11 cellular contexts compared by ENCODE assay signal in genomic region chr11:94731921-94732601, GRCh38. TPM values are rescaled to one million over a fixed set of nuclear protein-coding genes. Genes with fewer than 3 reads are reported as not detected.
DNase-seq lines count a peak whose midpoint lies in the region; ATAC-seq, FAIRE-seq and TF ChIP-seq lines count a peak whose summit lies in the region.
"Had no signal": no experiment of that assay in that cellular context is flagged by ENCODE, and none has a peak within 500 bp of the region (broad histone marks: within the 10 kb centered on the region; RNA-seq: fewer than 3 reads in every experiment).

No MANE protein-coding gene starts in this region.

- H3F3A ChIP-seq in neural progenitor cell (ENCODE audit: low read depth), result peaks cover 26% of the 10 kb centered on the region

- intact Hi-C loops in HepG2 (cut with micrococcal nuclease; ENCODE audit: unreplicated experiment), result no loop called here
- intact Hi-C loops in aorta (cut with DNase I), result no loop called here

- H3K4me1 ChIP-seq in liver (ENCODE audit: control insufficient read depth in 4 of 4, insufficient read depth in 4 of 4, low read length in 3 of 4), result no peaks in the 10 kb centered on the region
- H3K4me1 ChIP-seq in HepG2 (ENCODE audit: insufficient read depth, low read length), result peaks cover 8% of the 10 kb centered on the region; the same call in 1 of the 2 replicates
- H3K4me1 ChIP-seq in astrocyte (ENCODE audit: insufficient read depth, low read length), result peaks cover 31% of the 10 kb centered on the region
- peaks cover 86% of the 10 kb centered on the region for H3K4me1 ChIP-seq in keratinocyte (ENCODE audit: control insufficient read depth, extremely low read depth, insufficient read depth, low read length)
- no peaks in the 10 kb centered on the region for H3K4me1 ChIP-seq in aorta (ENCODE audit: control insufficient read depth in 1 of 2, insufficient read depth in 2 of 2, low read length in 2 of 2)
- H3K4me1 ChIP-seq in neural progenitor cell, result peaks cover 30% of the 10 kb centered on the region

- H3K79me2 ChIP-seq in HepG2 (ENCODE audit: insufficient read depth, low read length), result no peaks in the 10 kb centered on the region
- no peaks in the 10 kb centered on the region for H3K79me2 ChIP-seq in astrocyte (ENCODE audit: insufficient read depth, low read length)
- peaks cover 48% of the 10 kb centered on the region for H3K79me2 ChIP-seq in keratinocyte (ENCODE audit: control insufficient read depth, insufficient read depth, low read length)
- H3K79me2 ChIP-seq in neural progenitor cell (ENCODE audit: low read depth), result no peaks in the 10 kb centered on the region

- no peaks in the 10 kb centered on the region for H3K9me3 ChIP-seq in liver (ENCODE audit: control insufficient read depth in 4 of 4, low read length in 3 of 4)
- no peaks in the 10 kb centered on the region for H3K9me3 ChIP-seq in HepG2 (ENCODE audit: low read length)
- H3K9me3 ChIP-seq in astrocyte (ENCODE audit: insufficient read depth, low read depth, low read length), result no peaks in the 10 kb centered on the region
- H3K9me3 ChIP-seq in keratinocyte (ENCODE audit: control insufficient read depth, low read depth, low read length), result no peaks in the 10 kb centered on the region
- H3K9me3 ChIP-seq in aorta (ENCODE audit: control insufficient read depth, low read length), result no peaks in the 10 kb centered on the region
- H3K9me3 ChIP-seq in neural progenitor cell (ENCODE audit: low read depth), result no peaks in the 10 kb centered on the region

- TF ChIP-seq RAD21 in liver (IDR thresholded peaks at IDR 0.05) (no peak), HepG2 (CRISPR knock-in tag; IDR thresholded peaks at IDR 0.05) (no peak)

- H3K4me1 Mint-ChIP-seq in astrocyte (ENCODE audit: low read depth, unreplicated experiment) (peaks cover 38% of the 10 kb centered on the region), neural progenitor cell (peaks cover 57% of the 10 kb centered on the region)
- H3K4me1 Mint-ChIP-seq: memory B cell had no signal

- no peaks in the 10 kb centered on the region for H3K27me3 Mint-ChIP-seq in astrocyte (ENCODE audit: low read depth, unreplicated experiment)
- peaks cover 2% of the 10 kb centered on the region for H3K27me3 Mint-ChIP-seq in neural progenitor cell (ENCODE audit: insufficient read depth, low read depth)

- FAIRE-seq in HepG2 (lab: Jason Lieb, UNC) (no peak), astrocyte (lab: Jason Lieb, UNC) (peak; percentile 85), keratinocyte (lab: Jason Lieb, UNC) (peak; percentile 99)

- 72% methylated on average over 3 of the region's 3 CpGs for WGBS in liver
- WGBS in HepG2 (ENCODE audit: low lambda C conversion rate), result 24% methylated on average over 3 of the region's 3 CpGs
- WGBS in aorta, 2 donors, result 86 to 88% methylated on average over 3 of the region's 3 CpGs

- no peaks in the 10 kb centered on the region for H3K36me3 Mint-ChIP-seq in astrocyte (ENCODE audit: low read depth, unreplicated experiment)
- H3K36me3 Mint-ChIP-seq in neural progenitor cell, result no peaks in the 10 kb centered on the region
- H3K36me3 Mint-ChIP-seq: memory B cell had no signal

- no peak overlapping the region for H3K4me3 ChIP-seq in liver (ENCODE audit: low read depth in 1 of 3, low read length in 3 of 3)
- no peak overlapping the region for H3K4me3 ChIP-seq in HepG2 (replicated peaks in 1 of 3; ENCODE audit: insufficient read depth in 1 of 3, low read depth in 2 of 3, low read length in 3 of 3)
- H3K4me3 ChIP-seq in astrocyte (ENCODE audit: insufficient read depth, low read depth, low read length), result no peak overlapping the region
- H3K4me3 ChIP-seq in keratinocyte (ENCODE audit: control insufficient read depth in 2 of 3, extremely low read depth in 1 of 3, insufficient read depth in 2 of 3, low read depth in 1 of 3, low read length in 3 of 3), result no peak overlapping the region
- no peak overlapping the region for H3K4me3 ChIP-seq in aorta (ENCODE audit: low read length in 2 of 2)
- no peak overlapping the region for H3K4me3 ChIP-seq in neural progenitor cell

- H3K4me3 Mint-ChIP-seq in astrocyte (ENCODE audit: unreplicated experiment) (no peak overlapping the region), neural progenitor cell (no peak overlapping the region)
- H3K4me3 Mint-ChIP-seq: activated T-helper 1 cell treated with anti-CD3 and anti-CD28 coated beads, Interleukin-12 subunit alpha, Interleukin-12 subunit beta, Interleukin-2, Interleukin-4 antibody, amounts not matched to agents 30 ng/mL and 10 ng/mL and 1 ng/mL, durations not matched to agents 14 hours and 24 hours and 36 hours; memory B cell had no signal

- H4K20me1 ChIP-seq in HepG2 (ENCODE audit: insufficient read depth, low read length) (no peaks in the 10 kb centered on the region), astrocyte (ENCODE audit: insufficient read depth, low read length) (no peaks in the 10 kb centered on the region), keratinocyte (ENCODE audit: control insufficient read depth, extremely low read depth, insufficient read depth, low read length) (no peaks in the 10 kb centered on the region), neural progenitor cell (ENCODE audit: low read depth) (no peaks in the 10 kb centered on the region)

- no peak for TF ChIP-seq POLR2A in HepG2 (IDR thresholded peaks at IDR 0.05; ENCODE audit: insufficient read depth in 1 of 2, low read depth in 2 of 2, low read length in 2 of 2)

- TF ChIP-seq CTCF in liver (IDR thresholded peaks at IDR 0.05; ENCODE audit: low read depth, low read length, missing input control) (no peak), HepG2 (CRISPR knock-in tag; IDR thresholded peaks at IDR 0.05) (no peak), astrocyte (IDR thresholded peaks at IDR 0.05; ENCODE audit: insufficient read depth, low read depth, low read length) (no peak), keratinocyte (optimal IDR thresholded peaks at IDR 0.05 in 1 of 3, IDR thresholded peaks at IDR 0.05 in 1 of 3, conservative IDR thresholded peaks at IDR 0.05 in 1 of 3; ENCODE audit: extremely low read depth in 1 of 3, insufficient read depth in 2 of 3, low read length in 3 of 3) (no peak), neural progenitor cell (IDR thresholded peaks at IDR 0.05) (no peak)

- H3K9ac ChIP-seq in liver (ENCODE audit: low read depth in 1 of 2, low read length in 2 of 2) (no peak overlapping the region), HepG2 (ENCODE audit: insufficient read depth, low read depth, low read length) (no peak overlapping the region), astrocyte (ENCODE audit: low read length) (no peak overlapping the region), keratinocyte (ENCODE audit: control insufficient read depth, extremely low read depth, insufficient read depth, low read length) (peak overlapping the region; percentile 42), neural progenitor cell (no peak overlapping the region)

- no peak for DNase-seq in HepG2 (ENCODE audit: low spot score)
- peak; percentile 67 for DNase-seq in astrocyte (ENCODE audit: low read depth)
- peak; percentile 46 for DNase-seq in keratinocyte (ENCODE audit: low read depth, low spot score)
- no peak for DNase-seq in aorta
- DNase-seq in neural progenitor cell (ENCODE audit: low spot score), result no peak
- no peak for DNase-seq in activated CD4-positive, alpha-beta T cell treated with anti-CD3 and anti-CD28 coated beads for 4 hours
- DNase-seq: NCI-H187 treated with DMSO at 0.1 percent for 48 hours had no signal

- H3K4me2 ChIP-seq in HepG2 (ENCODE audit: low read depth, low read length), result no peak overlapping the region
- peak overlapping the region; percentile 29 for H3K4me2 ChIP-seq in astrocyte (ENCODE audit: low read length)
- peak overlapping the region; percentile 48 for H3K4me2 ChIP-seq in keratinocyte (ENCODE audit: control insufficient read depth, extremely low read depth, insufficient read depth, low read depth, low read length)
- H3K4me2 ChIP-seq in neural progenitor cell, result no peak overlapping the region

- H3K36me3 ChIP-seq in liver (ENCODE audit: control insufficient read depth in 4 of 4, insufficient read depth in 3 of 4, low read depth in 1 of 4, low read length in 3 of 4), result no peaks in the 10 kb centered on the region
- H3K36me3 ChIP-seq in HepG2 (replicated peaks in 1 of 2; ENCODE audit: control insufficient read depth in 1 of 2, insufficient read depth in 2 of 2, low read length in 2 of 2), result no peaks in the 10 kb centered on the region
- no peaks in the 10 kb centered on the region for H3K36me3 ChIP-seq in astrocyte (ENCODE audit: insufficient read depth, low read length)
- peaks cover 22 to 45% of the 10 kb centered on the region in 2 experiments for H3K36me3 ChIP-seq in keratinocyte (ENCODE audit: control insufficient read depth in 2 of 2, extremely low read depth in 1 of 2, insufficient read depth in 2 of 2, low read length in 2 of 2)
- H3K36me3 ChIP-seq in aorta (ENCODE audit: control insufficient read depth in 1 of 2, insufficient read depth in 2 of 2, low read length in 1 of 2), result no peaks in the 10 kb centered on the region
- H3K36me3 ChIP-seq in neural progenitor cell, result no peaks in the 10 kb centered on the region

- H3K27me3 ChIP-seq in liver (ENCODE audit: control insufficient read depth in 4 of 4, insufficient read depth in 4 of 4, low read length in 3 of 4) (no peaks in the 10 kb centered on the region), HepG2 (ENCODE audit: control insufficient read depth in 1 of 2, insufficient read depth in 2 of 2, low read length in 2 of 2) (no peaks in the 10 kb centered on the region; a peak in 1 of 5 replicates), astrocyte (ENCODE audit: insufficient read depth, low read length) (no peaks in the 10 kb centered on the region), keratinocyte (ENCODE audit: control insufficient read depth, extremely low read depth, insufficient read depth, low read length) (no peaks in the 10 kb centered on the region), aorta (ENCODE audit: control insufficient read depth in 1 of 2, insufficient read depth in 2 of 2, low read length in 1 of 2) (no peaks in the 10 kb centered on the region), neural progenitor cell (no peaks in the 10 kb centered on the region)

- no TSS peak for BruUV-seq in HepG2 (replicated peaks; lab: Mats Ljungman, UMichigan)

- peaks cover 2% of the 10 kb centered on the region for H3K9me1 ChIP-seq in keratinocyte (ENCODE audit: control insufficient read depth, extremely low read depth, insufficient read depth, low read length)

- POLR2A ChIA-PET in HepG2 (lab: Yijun Ruan, JAX), result no interaction called here

- no peaks in the 10 kb centered on the region for H3K9me3 Mint-ChIP-seq in astrocyte (ENCODE audit: unreplicated experiment)
- H3K9me3 Mint-ChIP-seq in neural progenitor cell, result no peaks in the 10 kb centered on the region
- H3K9me3 Mint-ChIP-seq: activated T-helper 1 cell treated with anti-CD3 and anti-CD28 coated beads, Interleukin-12 subunit alpha, Interleukin-12 subunit beta, Interleukin-2, Interleukin-4 antibody, amounts not matched to agents 30 ng/mL and 10 ng/mL and 1 ng/mL, durations not matched to agents 14 hours and 24 hours and 36 hours; memory B cell had no signal

- peak overlapping the region; percentile 5 to 32 for H3K27ac ChIP-seq in liver (ENCODE audit: low read depth in 1 of 2, low read length in 2 of 2)
- no peak overlapping the region for H3K27ac ChIP-seq in HepG2 (ENCODE audit: extremely low read length, insufficient read depth, low read length)
- peak overlapping the region; percentile 64 for H3K27ac ChIP-seq in astrocyte (ENCODE audit: low read depth, low read length)
- peak overlapping the region; percentile 81 for H3K27ac ChIP-seq in keratinocyte (ENCODE audit: control insufficient read depth, insufficient read depth, low read length)
- no peak overlapping the region for H3K27ac ChIP-seq in aorta (ENCODE audit: low read depth in 1 of 2, low read length in 2 of 2)
- no peak overlapping the region for H3K27ac ChIP-seq in neural progenitor cell

- no peak overlapping the region for H2AFZ ChIP-seq in HepG2 (ENCODE audit: low read length)
- no peak overlapping the region for H2AFZ ChIP-seq in astrocyte (ENCODE audit: low read depth, low read length)
- H2AFZ ChIP-seq in keratinocyte (ENCODE audit: control insufficient read depth, low read length), result no peak overlapping the region
- no peak overlapping the region for H2AFZ ChIP-seq in neural progenitor cell (replicated peaks)

- H3K27ac Mint-ChIP-seq in astrocyte (ENCODE audit: unreplicated experiment), result peak overlapping the region; percentile 47
- H3K27ac Mint-ChIP-seq in neural progenitor cell, result no peak overlapping the region
- H3K27ac Mint-ChIP-seq: activated T-helper 1 cell treated with anti-CD3 and anti-CD28 coated beads, Interleukin-12 subunit alpha, Interleukin-12 subunit beta, Interleukin-2, Interleukin-4 antibody, amounts not matched to agents 30 ng/mL and 10 ng/mL and 1 ng/mL, durations not matched to agents 14 hours and 24 hours and 36 hours; memory B cell had no signal

- in situ Hi-C loops in HepG2 (cut with HindIII; ENCODE audit: extremely low pct_ligation_motif_present, low pct_unique_long_range_greater_than_20kb), result no loop called here

- ATAC-seq in HepG2 (no peak), aorta (ENCODE audit: low FRiP score) (peak; percentile 46), HG02759 (IDR thresholded peaks at IDR 0.05; ENCODE audit: unreplicated experiment) (no peak)

- CTCF ChIA-PET in HepG2 (lab: Yijun Ruan, JAX; ENCODE audit: low intra/inter-chr PET ratio, low total read pairs), result no interaction called here

- TF ChIP-seq EP300 in HepG2 (IDR thresholded peaks at IDR 0.05; ENCODE audit: low read depth in 2 of 2, low read length in 2 of 2), result no peak
- no peak for TF ChIP-seq EP300 in HepG2 (CRISPR knock-in tag; IDR thresholded peaks at IDR 0.05; ENCODE audit: borderline replicate concordance)

- dilution Hi-C loops in keratinocyte (cut with MboI; ENCODE audit: extremely low pct_ligation_motif_present, low sequenced_read_pairs), result no loop called here

RNA-seq across cellular contexts. Expression of gene AMOTL1, which starts 36.1 kb away (rescaled TPM):
- total RNA-seq in liver (10 to 100 TPM in 1 of 2 donors, 1 to 10 TPM in 1; 5.5 to 29.5 TPM), HepG2 (2016; rRNA removed; fragmentation: Illumina TruSeq; extraction: Trizol) (0.20 and 0.24 TPM in 2 replicates), astrocyte (46.1 and 47.8 TPM in 2 replicates), aorta (10 to 100 TPM; 66.2 to 78.5 TPM), neural progenitor cell (ENCODE audit: low replicate concordance) (22.6 and 29.5 TPM in 2 replicates)
- polyA plus RNA-seq in liver (1 to 10 TPM; 2.2 to 8.9 TPM), HepG2 (2011; rRNA removed) (0.01 and 0.03 TPM in 2 replicates), keratinocyte (62.4 to 110 TPM (median 86.5 TPM) in 3 replicates), aorta (10 to 100 TPM; 12.5 to 13.0 TPM)
- total RNA-seq in HepG2 (2016; cell fraction: cytosol; rRNA removed; fragmentation: Illumina TruSeq; extraction: Trizol; ENCODE audit: low read depth), result under 0.01 TPM in 2 replicates
- total RNA-seq in HepG2 (2016; cell fraction: insoluble cytoplasmic fraction; rRNA removed; fragmentation: Illumina TruSeq; extraction: Trizol), result 0.07 and 0.19 TPM in 2 replicates
- 0.03 TPM in 2 replicates for total RNA-seq in HepG2 (2016; cell fraction: membrane; rRNA removed; fragmentation: Illumina TruSeq; extraction: Trizol)
- total RNA-seq in HepG2 (2016; cell fraction: nucleus; rRNA removed; fragmentation: Illumina TruSeq; extraction: Trizol), result 0.06 and 0.22 TPM in 2 replicates
- polyA plus RNA-seq in HepG2 (2011; cell fraction: cytosol; rRNA removed), result 0.03 and 0.06 TPM in 2 replicates
- polyA plus RNA-seq in HepG2 (2011; cell fraction: nucleus; rRNA removed), result 0.05 TPM in 2 replicates
- 0.03 TPM in 2 replicates for polyA plus RNA-seq in HepG2 (2012)
- polyA plus RNA-seq in HepG2 (2016; cell fraction: cytosol; fragmentation: Illumina TruSeq; extraction: Trizol; ENCODE audit: low read depth), result not detected in 2 replicates
- polyA plus RNA-seq in HepG2 (2016; cell fraction: insoluble cytoplasmic fraction; fragmentation: Illumina TruSeq; extraction: Trizol; ENCODE audit: low read depth), result 0.04 and 0.26 TPM in 2 replicates
- polyA plus RNA-seq in HepG2 (2016; cell fraction: membrane; fragmentation: Illumina TruSeq; extraction: Trizol; ENCODE audit: low read depth), result 0.02 TPM in 2 replicates
- 0.05 and 0.31 TPM in 2 replicates for polyA plus RNA-seq in HepG2 (2016; cell fraction: nucleus; fragmentation: Illumina TruSeq; extraction: Trizol; ENCODE audit: insufficient read depth, low read depth)
- 0.10 and 17.0 TPM in 2 replicates for polyA minus RNA-seq in HepG2 (2011; rRNA and poly(A)+ RNA removed; ENCODE audit: low replicate concordance)
- polyA minus RNA-seq in HepG2 (2011; cell fraction: cytosol; rRNA and poly(A)+ RNA removed), result 0.10 and 0.53 TPM in 2 replicates
- polyA minus RNA-seq in HepG2 (2011; cell fraction: nucleus; rRNA and poly(A)+ RNA removed), result 0.12 and 0.26 TPM in 2 replicates
- polyA plus RNA-seq in keratinocyte (2011; ENCODE audit: low read depth), result 28.9 TPM
- 58.9 and 89.6 TPM in 2 replicates for polyA plus RNA-seq in keratinocyte (2011; cell fraction: cytosol; rRNA removed)
- 149 and 163 TPM in 2 replicates for polyA plus RNA-seq in keratinocyte (2011; cell fraction: nucleus; rRNA removed)
- 31.6 and 98.4 TPM in 2 replicates for polyA plus RNA-seq in keratinocyte (2012; ENCODE audit: low replicate concordance)
- 140 to 193 TPM (median 155 TPM) in 3 replicates for polyA minus RNA-seq in keratinocyte
- 103 TPM for polyA minus RNA-seq in keratinocyte (2011; cell fraction: cytosol; rRNA and poly(A)+ RNA removed)
- 195 and 328 TPM in 2 replicates for polyA minus RNA-seq in keratinocyte (2011; cell fraction: nucleus; rRNA and poly(A)+ RNA removed)

Comparison
In these comparisons a context has a peak if more than half of its experiments do, and no peak if none do; other contexts are left out.
1. H3K27ac ChIP-seq: peak in liver (2 of 2), astrocyte (single experiment) and keratinocyte (single experiment); none in HepG2 (single experiment), aorta (0 of 2) and neural progenitor cell (single experiment).
2. RNA of gene AMOTL1, which starts 36.1 kb away (total RNA-seq): 66.2 to 78.5 TPM in aorta, 46.1 to 47.8 TPM in astrocyte, 5.5 to 29.5 TPM in liver and 22.6 to 29.5 TPM in neural progenitor cell; under 0.01 to 0.24 TPM in HepG2; every median in the first group is over 4 times any median in the second.
3. DNase-seq: peak in astrocyte (single experiment) and keratinocyte (single experiment); none in HepG2 (single experiment), aorta (0 of 2), neural progenitor cell (single experiment) and activated CD4-positive, alpha-beta T cell treated with anti-CD3 and anti-CD28 coated beads for 4 hours (0 of 2).
4. H3K4me2 ChIP-seq: peak in astrocyte (single experiment) and keratinocyte (single experiment); none in HepG2 (single experiment) and neural progenitor cell (single experiment).